ENCODE assay signal across 8 cellular contexts in genomic region chr5:60649288-60649917, GRCh38. TPM values are rescaled to one million over a fixed set of nuclear protein-coding genes. Genes with fewer than 3 reads are reported as not detected.
DNase-seq lines count a peak whose midpoint lies in the region; ATAC-seq, FAIRE-seq and TF ChIP-seq lines count a peak whose summit lies in the region.

No MANE protein-coding gene starts in this region.

- TF ChIP-seq EP300 in HepG2 (IDR thresholded peaks at IDR 0.05; ENCODE audit: low read depth in 2 of 2, low read length in 2 of 2) (no peak), HepG2 (CRISPR knock-in tag; IDR thresholded peaks at IDR 0.05; ENCODE audit: borderline replicate concordance) (no peak)

- TF ChIP-seq POLR2A in HepG2 (IDR thresholded peaks at IDR 0.05; ENCODE audit: insufficient read depth in 1 of 2, low read depth in 2 of 2, low read length in 2 of 2) (no peak), lower leg skin (IDR thresholded peaks at IDR 0.05) (no peak)

- peak; percentile 52; the same call in 1 of the 2 replicates for TF ChIP-seq RAD21 in HepG2 (CRISPR knock-in tag; IDR thresholded peaks at IDR 0.05)

- WGBS in HepG2 (ENCODE audit: low lambda C conversion rate): 27% methylated on average over 1 of the region's 1 CpG
- 7 to 17% methylated on average over 1 of the region's 1 CpG for WGBS in lower leg skin, 2 donors

- H3K27me3 Mint-ChIP-seq in activated CD8-positive, alpha-beta T cell treated with anti-CD3 and anti-CD28 coated beads for 36 hours: no peaks in the 10 kb centered on the region

- H3K27ac ChIP-seq in HepG2 (ENCODE audit: extremely low read length, insufficient read depth, low read length): no peak overlapping the region

- POLR2A ChIA-PET in activated CD8-positive, alpha-beta T cell treated with anti-CD3 and anti-CD28 coated beads for 36 hours (lab: Charles Lee): no interaction called here
- POLR2A ChIA-PET in HepG2 (lab: Yijun Ruan, JAX): interaction anchor here (0.9 to 1.0 kb wide), 2 partner anchors 23 to 24 kb away, joined by 3 read pairs; no protein-coding TSS in a partner anchor

- no peaks in the 10 kb centered on the region for H3K27me3 ChIP-seq in HepG2 (ENCODE audit: control insufficient read depth in 1 of 2, insufficient read depth in 2 of 2, low read length in 2 of 2)

- peak; percentile 73 for TF ChIP-seq CTCF in activated CD8-positive, alpha-beta T cell treated with anti-CD3 and anti-CD28 coated beads for 36 hours (IDR thresholded peaks at IDR 0.05)
- peak; percentile 65 for TF ChIP-seq CTCF in HepG2 (CRISPR knock-in tag; IDR thresholded peaks at IDR 0.05)
- no peak for TF ChIP-seq CTCF in lower leg skin (IDR thresholded peaks at IDR 0.05)

- no peaks in the 10 kb centered on the region for H4K20me1 ChIP-seq in HepG2 (ENCODE audit: insufficient read depth, low read length)

- H3K9me3 ChIP-seq in HepG2 (ENCODE audit: low read length): no peaks in the 10 kb centered on the region

- in situ Hi-C loops in HepG2 (cut with HindIII; ENCODE audit: extremely low pct_ligation_motif_present, low pct_unique_long_range_greater_than_20kb): no loop called here

- H3K79me2 ChIP-seq in HepG2 (ENCODE audit: insufficient read depth, low read length): peaks cover 17% of the 10 kb centered on the region

- no peak overlapping the region for H2AFZ ChIP-seq in HepG2 (ENCODE audit: low read length)

- H3K9ac ChIP-seq in HepG2 (ENCODE audit: insufficient read depth, low read depth, low read length): no peak overlapping the region

- H3K36me3 Mint-ChIP-seq in activated CD8-positive, alpha-beta T cell treated with anti-CD3 and anti-CD28 coated beads for 36 hours (ENCODE audit: low read depth): no peaks in the 10 kb centered on the region

- H3K4me1 Mint-ChIP-seq in activated CD8-positive, alpha-beta T cell treated with anti-CD3 and anti-CD28 coated beads for 36 hours (ENCODE audit: low read depth): no peaks in the 10 kb centered on the region

- no TSS peak for BruUV-seq in HepG2 (replicated peaks; lab: Mats Ljungman, UMichigan)

- CTCF ChIA-PET in activated CD8-positive, alpha-beta T cell treated with anti-CD3 and anti-CD28 coated beads for 36 hours (lab: Charles Lee): interaction anchor here (0.7 to 1.1 kb wide), 5 partner anchors 10 to 838 kb away, joined by 3 read pairs; no protein-coding TSS in a partner anchor
- CTCF ChIA-PET in HepG2 (lab: Yijun Ruan, JAX; ENCODE audit: low intra/inter-chr PET ratio, low total read pairs): interaction anchor here (1.2 to 1.4 kb wide), 2 partner anchors 354 to 836 kb away, joined by 3 to 6 read pairs; no protein-coding TSS in a partner anchor

- peak; percentile 76 for ATAC-seq in GM19372 (IDR thresholded peaks at IDR 0.05; ENCODE audit: low read depth, unreplicated experiment)
- no peak for ATAC-seq in activated CD8-positive, alpha-beta T cell treated with anti-CD3 and anti-CD28 coated beads for 36 hours
- ATAC-seq in HepG2: peak; percentile 66
- no peak for ATAC-seq in HG03135 (IDR thresholded peaks at IDR 0.05; ENCODE audit: unreplicated experiment)

- H3K4me1 ChIP-seq in HepG2 (ENCODE audit: insufficient read depth, low read length): peaks cover 22% of the 10 kb centered on the region

- peak; percentile 76 for FAIRE-seq in HepG2 (lab: Jason Lieb, UNC)

- intact Hi-C loops in activated CD8-positive, alpha-beta T cell treated with anti-CD3 and anti-CD28 coated beads for 36 hours (cut with micrococcal nuclease): no loop called here
- intact Hi-C loops in HepG2 (cut with micrococcal nuclease; ENCODE audit: unreplicated experiment): loop anchor here (1.0 to 5.0 kb wide), 3 partner anchors 354 to 1257 kb away; no protein-coding TSS in a partner anchor
- intact Hi-C loops in lower leg skin (cut with DNase I; ENCODE audit: low total_unique reads): no loop called here

- H3K4me3 ChIP-seq in HepG2 (replicated peaks in 1 of 3; ENCODE audit: insufficient read depth in 1 of 3, low read depth in 2 of 3, low read length in 3 of 3) (no peak overlapping the region), lower leg skin (ENCODE audit: low read depth, poor library complexity, severe bottlenecking) (no peak overlapping the region)

- no peak overlapping the region for H3K4me2 ChIP-seq in HepG2 (ENCODE audit: low read depth, low read length)

- peaks cover 0 to 15% of the 10 kb centered on the region in 2 experiments; a peak in 3 of 5 replicates for H3K36me3 ChIP-seq in HepG2 (replicated peaks in 1 of 2; ENCODE audit: control insufficient read depth in 1 of 2, insufficient read depth in 2 of 2, low read length in 2 of 2)

- no peak overlapping the region for H3K27ac Mint-ChIP-seq in activated CD8-positive, alpha-beta T cell treated with anti-CD3 and anti-CD28 coated beads for 36 hours

- no peaks in the 10 kb centered on the region for H3K9me3 Mint-ChIP-seq in activated CD8-positive, alpha-beta T cell treated with anti-CD3 and anti-CD28 coated beads for 36 hours

- DNase-seq in DMS114 treated with DMSO at 0.1 percent for 48 hours (lab: John Stamatoyannopoulos, UW; ENCODE audit: unreplicated experiment): peak; percentile 4
- peak; percentile 14 for DNase-seq in HuH-7.5 (ENCODE audit: low spot score)
- no peak for DNase-seq in activated CD8-positive, alpha-beta T cell treated with anti-CD3 and anti-CD28 coated beads for 36 hours
- DNase-seq in HepG2 (ENCODE audit: low spot score): peak; percentile 59
- no peak for DNase-seq in stimulated activated CD8-positive, alpha-beta memory T cell treated with anti-CD3 and anti-CD28 coated beads, Interleukin-4, amount 100 ng/mL, for 48 hours
- no peak for DNase-seq in lower leg skin (ENCODE audit: low spot score in 2 of 2)

- no peak overlapping the region for H3K4me3 Mint-ChIP-seq in activated CD8-positive, alpha-beta T cell treated with anti-CD3 and anti-CD28 coated beads for 36 hours

TF ChIP-seq in HepG2, 621 proteins besides CTCF, POLR2A, EP300 and RAD21 (continues in another document):
- TF ChIP-seq PPARG (CRISPR knock-in tag; conservative IDR thresholded peaks at IDR 0.05) (0 out of 2 replicates have a peak, but pooled peaks have one; percentile 26), MTA1 (CRISPR knock-in tag; IDR thresholded peaks at IDR 0.05; ENCODE audit: borderline replicate concordance) (no peak), TEAD3 (CRISPR knock-in tag; optimal IDR thresholded peaks at IDR 0.05; ENCODE audit: borderline replicate concordance) (peak; percentile 24), STAG1 (CRISPR knock-in tag; IDR thresholded peaks at IDR 0.05) (peak; percentile 74), THRA (CRISPR knock-in tag; IDR thresholded peaks at IDR 0.05; ENCODE audit: borderline replicate concordance) (peak; percentile 31; the same call in 1 of the 2 replicates), NR2F1 (CRISPR knock-in tag; IDR thresholded peaks at IDR 0.05) (no peak)

RNA-seq across cellular contexts. Expression of gene DEPDC1B, which starts 50.6 kb away (rescaled TPM):
- 10 to 100 TPM; 30.2 to 34.1 TPM for total RNA-seq in activated CD8-positive, alpha-beta T cell treated with anti-CD3 and anti-CD28 coated beads for 36 hours
- total RNA-seq in HepG2 (2016; rRNA removed; fragmentation: Illumina TruSeq; extraction: Trizol) (51.3 and 78.3 TPM in 2 replicates), lower leg skin (1 to 10 TPM in 2 of 4 donors, under 1 TPM in 2; 0.13 to 2.9 (median 1.3) TPM)
- 20.3 and 23.4 TPM in 2 replicates for total RNA-seq in HepG2 (2016; cell fraction: cytosol; rRNA removed; fragmentation: Illumina TruSeq; extraction: Trizol; ENCODE audit: low read depth)
- 50.7 and 80.3 TPM in 2 replicates for total RNA-seq in HepG2 (2016; cell fraction: insoluble cytoplasmic fraction; rRNA removed; fragmentation: Illumina TruSeq; extraction: Trizol)
- 37.8 and 40.8 TPM in 2 replicates for total RNA-seq in HepG2 (2016; cell fraction: membrane; rRNA removed; fragmentation: Illumina TruSeq; extraction: Trizol)
- 49.8 and 56.2 TPM in 2 replicates for total RNA-seq in HepG2 (2016; cell fraction: nucleus; rRNA removed; fragmentation: Illumina TruSeq; extraction: Trizol)
- 17.4 and 29.5 TPM in 2 replicates for polyA plus RNA-seq in HepG2 (2011; rRNA removed)
- polyA plus RNA-seq in HepG2 (2011; cell fraction: cytosol; rRNA removed): 12.4 and 12.8 TPM in 2 replicates
- 12.1 and 13.2 TPM in 2 replicates for polyA plus RNA-seq in HepG2 (2011; cell fraction: nucleus; rRNA removed)
- polyA plus RNA-seq in HepG2 (2012): 15.8 and 32.2 TPM in 2 replicates
- polyA plus RNA-seq in HepG2 (2016; cell fraction: cytosol; fragmentation: Illumina TruSeq; extraction: Trizol; ENCODE audit: low read depth): 7.2 and 7.9 TPM in 2 replicates
- 77.7 and 85.4 TPM in 2 replicates for polyA plus RNA-seq in HepG2 (2016; cell fraction: insoluble cytoplasmic fraction; fragmentation: Illumina TruSeq; extraction: Trizol; ENCODE audit: low read depth)
- polyA plus RNA-seq in HepG2 (2016; cell fraction: membrane; fragmentation: Illumina TruSeq; extraction: Trizol; ENCODE audit: low read depth): 24.4 and 26.0 TPM in 2 replicates
- 50.0 and 51.3 TPM in 2 replicates for polyA plus RNA-seq in HepG2 (2016; cell fraction: nucleus; fragmentation: Illumina TruSeq; extraction: Trizol; ENCODE audit: insufficient read depth, low read depth)
- 26.5 and 33.0 TPM in 2 replicates for polyA minus RNA-seq in HepG2 (2011; rRNA and poly(A)+ RNA removed; ENCODE audit: low replicate concordance)
- 17.7 and 22.7 TPM in 2 replicates for polyA minus RNA-seq in HepG2 (2011; cell fraction: cytosol; rRNA and poly(A)+ RNA removed)
- polyA minus RNA-seq in HepG2 (2011; cell fraction: nucleus; rRNA and poly(A)+ RNA removed): 68.6 and 83.3 TPM in 2 replicates

Comparison
In these comparisons a context has a peak if more than half of its experiments do, and no peak if none do; other contexts are left out.
1. DNase-seq: peak in DMS114 treated with DMSO at 0.1 percent for 48 hours (single experiment), HuH-7.5 (single experiment) and HepG2 (single experiment); none in activated CD8-positive, alpha-beta T cell treated with anti-CD3 and anti-CD28 coated beads for 36 hours (single experiment), stimulated activated CD8-positive, alpha-beta memory T cell treated with anti-CD3 and anti-CD28 coated beads, Interleukin-4, amount 100 ng/mL, for 48 hours (single experiment) and lower leg skin (0 of 2).
2. ATAC-seq: peak in GM19372 (single experiment) and HepG2 (single experiment); none in activated CD8-positive, alpha-beta T cell treated with anti-CD3 and anti-CD28 coated beads for 36 hours (single experiment) and HG03135 (single experiment).
3. CTCF ChIP-seq: peak in activated CD8-positive, alpha-beta T cell treated with anti-CD3 and anti-CD28 coated beads for 36 hours (single experiment) and HepG2 (single experiment); none in lower leg skin (0 of 3).
4. RNA of gene DEPDC1B, which starts 50.6 kb away (total RNA-seq): 20.3 to 80.3 TPM in HepG2 and 30.2 to 34.1 TPM in activated CD8-positive, alpha-beta T cell treated with anti-CD3 and anti-CD28 coated beads for 36 hours; 0.13 to 2.9 TPM in lower leg skin; every median in the first group is over 4 times any median in the second.